Comparison of ENCODE assay signal across 1 cellular context in the genomic region with DNA sequence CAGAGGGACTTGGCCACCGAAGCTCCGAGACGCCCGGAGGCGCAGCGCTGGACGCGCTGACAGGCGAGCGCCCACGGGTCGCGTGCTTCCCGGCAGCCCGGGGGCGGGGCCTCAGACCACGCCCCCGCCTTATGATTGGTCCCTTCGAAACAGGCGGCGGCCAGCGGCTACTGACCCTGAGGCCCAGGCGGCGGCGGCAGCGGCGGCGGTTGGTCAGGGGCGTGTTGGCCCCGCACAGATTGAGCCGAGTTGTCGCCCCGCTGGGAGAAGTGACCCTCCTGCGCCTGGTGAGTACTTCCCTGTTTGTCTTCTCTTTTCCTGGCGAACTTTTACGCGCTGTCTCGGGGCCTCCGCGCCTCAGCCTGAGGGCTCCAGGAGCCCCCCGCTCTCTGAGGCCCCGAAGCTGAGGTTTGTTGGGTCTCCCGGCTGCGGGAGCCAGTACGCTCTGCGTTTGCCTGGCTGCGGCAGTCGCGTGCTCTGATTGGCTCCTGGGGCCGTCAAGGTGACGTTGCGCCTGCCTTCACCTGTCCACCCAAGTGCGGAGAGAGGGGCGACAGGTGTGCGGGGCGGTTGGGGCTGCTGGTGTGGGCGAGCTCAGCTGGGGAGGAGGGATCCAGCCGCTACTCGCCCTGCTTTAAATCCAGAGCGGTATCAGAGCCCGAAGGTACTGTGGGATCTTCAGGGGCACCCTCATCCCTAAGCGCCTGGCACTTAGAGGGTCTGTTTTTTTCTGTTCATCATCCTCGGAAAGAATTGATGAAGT.
TF ChIP-seq lines count a peak whose summit lies in the region.

A gene (plus strand): TSS at position 186 of the 763 bp plus-strand sequence. CDS start 21,221 bp downstream, outside the sequence.

TF ChIP-seq in HepG2, 621 proteins besides CTCF, POLR2A, EP300 and RAD21 (continued from another document and continues in another):
- TF ChIP-seq JDP2 (CRISPR knock-in tag; IDR thresholded peaks at IDR 0.05; ENCODE audit: borderline replicate concordance) (peak; percentile 58; the same call in 1 of the 2 replicates), ZNF143 (CRISPR knock-in tag; IDR thresholded peaks at IDR 0.05) (peak; percentile 21; the same call in 1 of the 2 replicates), MEIS2 (CRISPR knock-in tag; IDR thresholded peaks at IDR 0.05) (peak; percentile 72), PAWR (CRISPR knock-in tag; IDR thresholded peaks at IDR 0.05; ENCODE audit: borderline replicate concordance) (peak; percentile 80; the same call in 1 of the 2 replicates), MIER2 (CRISPR knock-in tag; IDR thresholded peaks at IDR 0.05) (no peak), GABPB1 (CRISPR knock-in tag; IDR thresholded peaks at IDR 0.05) (peak; percentile 84; the same call in 1 of the 2 replicates), ZNF335 (CRISPR knock-in tag; IDR thresholded peaks at IDR 0.05) (peak; percentile 57; the same call in 1 of the 2 replicates), DMAP1 (CRISPR knock-in tag; IDR thresholded peaks at IDR 0.05) (peak; percentile 80; the same call in 1 of the 2 replicates), ZBTB3 (CRISPR knock-in tag; IDR thresholded peaks at IDR 0.05; ENCODE audit: borderline replicate concordance, low read depth) (0 out of 2 replicates have a peak, but pooled peaks have one; percentile 56), ZNF564 (CRISPR knock-in tag; IDR thresholded peaks at IDR 0.05) (peak; percentile 37; the same call in 1 of the 2 replicates), KDM2A (CRISPR knock-in tag; IDR thresholded peaks at IDR 0.05; ENCODE audit: borderline replicate concordance, low read depth) (peak; percentile 63; the same call in 1 of the 2 replicates), ZNF543 (CRISPR knock-in tag; IDR thresholded peaks at IDR 0.05) (peak; percentile 85; the same call in 1 of the 2 replicates), SP1 (IDR thresholded peaks at IDR 0.05) (no peak; the same call in 1 of the 2 replicates), SP1 (CRISPR knock-in tag; IDR thresholded peaks at IDR 0.05) (peak; percentile 94), REPIN1 (CRISPR knock-in tag; IDR thresholded peaks at IDR 0.05; ENCODE audit: borderline replicate concordance, low read depth) (peak; percentile 49; the same call in 1 of the 2 replicates), ZNF546 (CRISPR knock-in tag; conservative IDR thresholded peaks at IDR 0.05) (peak; percentile 79; the same call in 1 of the 2 replicates), ZNF331 (CRISPR knock-in tag; IDR thresholded peaks at IDR 0.05) (peak; percentile 53; the same call in 1 of the 2 replicates), EED (CRISPR knock-in tag; IDR thresholded peaks at IDR 0.05) (no peak; the same call in 1 of the 2 replicates), IRF2 (CRISPR knock-in tag; IDR thresholded peaks at IDR 0.05) (0 out of 2 replicates have a peak, but pooled peaks have one; percentile 31), CREB1 (IDR thresholded peaks at IDR 0.05) (peak; percentile 38; the same call in 1 of the 2 replicates), CREB1 (CRISPR knock-in tag; IDR thresholded peaks at IDR 0.05) (peak; percentile 62; the same call in 1 of the 2 replicates), SP5 (CRISPR knock-in tag; IDR thresholded peaks at IDR 0.05; ENCODE audit: borderline replicate concordance, low read depth) (no peak), ZNF441 (CRISPR knock-in tag; IDR thresholded peaks at IDR 0.05; ENCODE audit: borderline replicate concordance) (no peak), REXO4 (CRISPR knock-in tag; IDR thresholded peaks at IDR 0.05; ENCODE audit: borderline replicate concordance) (peak; percentile 84; the same call in 1 of the 2 replicates), ZNF737 (CRISPR knock-in tag; IDR thresholded peaks at IDR 0.05; ENCODE audit: borderline replicate concordance) (peak; percentile 28; the same call in 1 of the 2 replicates), PCBP1 (IDR thresholded peaks at IDR 0.05; ENCODE audit: borderline replicate concordance, low read depth, low read length) (no peak), ZMYM2 (CRISPR knock-in tag; IDR thresholded peaks at IDR 0.05) (peak; percentile 59; the same call in 1 of the 2 replicates), ZNF225 (CRISPR knock-in tag; IDR thresholded peaks at IDR 0.05) (0 out of 2 replicates have a peak, but pooled peaks have one; percentile 53), GATAD1 (CRISPR knock-in tag; IDR thresholded peaks at IDR 0.05) (0 out of 2 replicates have a peak, but pooled peaks have one; percentile 35), KMT2A (CRISPR knock-in tag; IDR thresholded peaks at IDR 0.05) (peak; percentile 70), ZNF260 (CRISPR knock-in tag; IDR thresholded peaks at IDR 0.05; ENCODE audit: borderline replicate concordance, low read depth) (0 out of 2 replicates have a peak, but pooled peaks have one; percentile 93), ZNF136 (CRISPR knock-in tag; IDR thresholded peaks at IDR 0.05; ENCODE audit: low read depth) (0 out of 2 replicates have a peak, but pooled peaks have one; percentile 83), ZBTB8A (CRISPR knock-in tag; IDR thresholded peaks at IDR 0.05; ENCODE audit: borderline replicate concordance, low read depth) (peak; percentile 81; the same call in 1 of the 2 replicates), PHF21A (CRISPR knock-in tag; IDR thresholded peaks at IDR 0.05) (peak; percentile 80; the same call in 1 of the 2 replicates), HMG20B (CRISPR knock-in tag; conservative IDR thresholded peaks at IDR 0.05) (no peak), ZNF30 (CRISPR knock-in tag; IDR thresholded peaks at IDR 0.05) (no peak), MTA3 (CRISPR knock-in tag; IDR thresholded peaks at IDR 0.05) (no peak), SP2 (CRISPR knock-in tag; IDR thresholded peaks at IDR 0.05) (peak; percentile 83), MXD4 (CRISPR knock-in tag; IDR thresholded peaks at IDR 0.05) (peak; percentile 97), ZNF772 (CRISPR knock-in tag; IDR thresholded peaks at IDR 0.05) (0 out of 2 replicates have a peak, but pooled peaks have one; percentile 80)
- TF ChIP-seq, protein P1, sequence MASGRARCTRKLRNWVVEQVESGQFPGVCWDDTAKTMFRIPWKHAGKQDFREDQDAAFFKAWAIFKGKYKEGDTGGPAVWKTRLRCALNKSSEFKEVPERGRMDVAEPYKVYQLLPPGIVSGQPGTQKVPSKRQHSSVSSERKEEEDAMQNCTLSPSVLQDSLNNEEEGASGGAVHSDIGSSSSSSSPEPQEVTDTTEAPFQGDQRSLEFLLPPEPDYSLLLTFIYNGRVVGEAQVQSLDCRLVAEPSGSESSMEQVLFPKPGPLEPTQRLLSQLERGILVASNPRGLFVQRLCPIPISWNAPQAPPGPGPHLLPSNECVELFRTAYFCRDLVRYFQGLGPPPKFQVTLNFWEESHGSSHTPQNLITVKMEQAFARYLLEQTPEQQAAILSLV (CRISPR knock-in tag; IDR thresholded peaks at IDR 0.05; ENCODE audit: borderline replicate concordance): peak; percentile 89; the same call in 1 of the 2 replicates
- TF ChIP-seq, protein P2, sequence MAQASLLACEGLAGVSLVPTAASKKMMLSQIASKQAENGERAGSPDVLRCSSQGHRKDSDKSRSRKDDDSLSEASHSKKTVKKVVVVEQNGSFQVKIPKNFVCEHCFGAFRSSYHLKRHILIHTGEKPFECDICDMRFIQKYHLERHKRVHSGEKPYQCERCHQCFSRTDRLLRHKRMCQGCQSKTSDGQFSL (CRISPR knock-in tag; IDR thresholded peaks at IDR 0.05): no peak
- TF ChIP-seq, protein P3, sequence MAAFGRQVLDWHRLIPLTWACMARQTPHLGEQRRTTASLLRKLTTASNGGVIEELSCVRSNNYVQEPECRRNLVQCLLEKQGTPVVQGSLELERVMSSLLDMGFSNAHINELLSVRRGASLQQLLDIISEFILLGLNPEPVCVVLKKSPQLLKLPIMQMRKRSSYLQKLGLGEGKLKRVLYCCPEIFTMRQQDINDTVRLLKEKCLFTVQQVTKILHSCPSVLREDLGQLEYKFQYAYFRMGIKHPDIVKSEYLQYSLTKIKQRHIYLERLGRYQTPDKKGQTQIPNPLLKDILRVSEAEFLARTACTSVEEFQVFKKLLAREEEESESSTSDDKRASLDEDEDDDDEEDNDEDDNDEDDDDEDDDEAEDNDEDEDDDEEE (CRISPR knock-in tag; IDR thresholded peaks at IDR 0.05): peak; percentile 88; the same call in 1 of the 2 replicates
- TF ChIP-seq, protein P4, sequence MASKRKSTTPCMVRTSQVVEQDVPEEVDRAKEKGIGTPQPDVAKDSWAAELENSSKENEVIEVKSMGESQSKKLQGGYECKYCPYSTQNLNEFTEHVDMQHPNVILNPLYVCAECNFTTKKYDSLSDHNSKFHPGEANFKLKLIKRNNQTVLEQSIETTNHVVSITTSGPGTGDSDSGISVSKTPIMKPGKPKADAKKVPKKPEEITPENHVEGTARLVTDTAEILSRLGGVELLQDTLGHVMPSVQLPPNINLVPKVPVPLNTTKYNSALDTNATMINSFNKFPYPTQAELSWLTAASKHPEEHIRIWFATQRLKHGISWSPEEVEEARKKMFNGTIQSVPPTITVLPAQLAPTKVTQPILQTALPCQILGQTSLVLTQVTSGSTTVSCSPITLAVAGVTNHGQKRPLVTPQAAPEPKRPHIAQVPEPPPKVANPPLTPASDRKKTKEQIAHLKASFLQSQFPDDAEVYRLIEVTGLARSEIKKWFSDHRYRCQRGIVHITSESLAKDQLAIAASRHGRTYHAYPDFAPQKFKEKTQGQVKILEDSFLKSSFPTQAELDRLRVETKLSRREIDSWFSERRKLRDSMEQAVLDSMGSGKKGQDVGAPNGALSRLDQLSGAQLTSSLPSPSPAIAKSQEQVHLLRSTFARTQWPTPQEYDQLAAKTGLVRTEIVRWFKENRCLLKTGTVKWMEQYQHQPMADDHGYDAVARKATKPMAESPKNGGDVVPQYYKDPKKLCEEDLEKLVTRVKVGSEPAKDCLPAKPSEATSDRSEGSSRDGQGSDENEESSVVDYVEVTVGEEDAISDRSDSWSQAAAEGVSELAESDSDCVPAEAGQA (IDR thresholded peaks at IDR 0.05; ENCODE audit: low read depth): no peak
- TF ChIP-seq, protein P4 (CRISPR knock-in tag; IDR thresholded peaks at IDR 0.05; ENCODE audit: borderline replicate concordance): no peak
- TF ChIP-seq, protein P5, sequence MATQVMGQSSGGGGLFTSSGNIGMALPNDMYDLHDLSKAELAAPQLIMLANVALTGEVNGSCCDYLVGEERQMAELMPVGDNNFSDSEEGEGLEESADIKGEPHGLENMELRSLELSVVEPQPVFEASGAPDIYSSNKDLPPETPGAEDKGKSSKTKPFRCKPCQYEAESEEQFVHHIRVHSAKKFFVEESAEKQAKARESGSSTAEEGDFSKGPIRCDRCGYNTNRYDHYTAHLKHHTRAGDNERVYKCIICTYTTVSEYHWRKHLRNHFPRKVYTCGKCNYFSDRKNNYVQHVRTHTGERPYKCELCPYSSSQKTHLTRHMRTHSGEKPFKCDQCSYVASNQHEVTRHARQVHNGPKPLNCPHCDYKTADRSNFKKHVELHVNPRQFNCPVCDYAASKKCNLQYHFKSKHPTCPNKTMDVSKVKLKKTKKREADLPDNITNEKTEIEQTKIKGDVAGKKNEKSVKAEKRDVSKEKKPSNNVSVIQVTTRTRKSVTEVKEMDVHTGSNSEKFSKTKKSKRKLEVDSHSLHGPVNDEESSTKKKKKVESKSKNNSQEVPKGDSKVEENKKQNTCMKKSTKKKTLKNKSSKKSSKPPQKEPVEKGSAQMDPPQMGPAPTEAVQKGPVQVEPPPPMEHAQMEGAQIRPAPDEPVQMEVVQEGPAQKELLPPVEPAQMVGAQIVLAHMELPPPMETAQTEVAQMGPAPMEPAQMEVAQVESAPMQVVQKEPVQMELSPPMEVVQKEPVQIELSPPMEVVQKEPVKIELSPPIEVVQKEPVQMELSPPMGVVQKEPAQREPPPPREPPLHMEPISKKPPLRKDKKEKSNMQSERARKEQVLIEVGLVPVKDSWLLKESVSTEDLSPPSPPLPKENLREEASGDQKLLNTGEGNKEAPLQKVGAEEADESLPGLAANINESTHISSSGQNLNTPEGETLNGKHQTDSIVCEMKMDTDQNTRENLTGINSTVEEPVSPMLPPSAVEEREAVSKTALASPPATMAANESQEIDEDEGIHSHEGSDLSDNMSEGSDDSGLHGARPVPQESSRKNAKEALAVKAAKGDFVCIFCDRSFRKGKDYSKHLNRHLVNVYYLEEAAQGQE (IDR thresholded peaks at IDR 0.05; ENCODE audit: borderline replicate concordance in 1 of 2, low read depth in 1 of 2, low read length in 2 of 2): 0 out of 4 replicates have a peak, but pooled peaks of 1 of the 2 experiments have one; percentile 49
- TF ChIP-seq, protein P6, sequence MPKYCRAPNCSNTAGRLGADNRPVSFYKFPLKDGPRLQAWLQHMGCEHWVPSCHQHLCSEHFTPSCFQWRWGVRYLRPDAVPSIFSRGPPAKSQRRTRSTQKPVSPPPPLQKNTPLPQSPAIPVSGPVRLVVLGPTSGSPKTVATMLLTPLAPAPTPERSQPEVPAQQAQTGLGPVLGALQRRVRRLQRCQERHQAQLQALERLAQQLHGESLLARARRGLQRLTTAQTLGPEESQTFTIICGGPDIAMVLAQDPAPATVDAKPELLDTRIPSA (CRISPR knock-in tag; IDR thresholded peaks at IDR 0.05; ENCODE audit: borderline replicate concordance): peak; percentile 76
